ENCODE assay signal across 9 cellular contexts in genomic region chr22:30178180-30179126, GRCh38.
DNase-seq lines count a peak whose midpoint lies in the region; ATAC-seq lines count a peak whose summit lies in the region.
"Had no signal": no experiment of that assay in that cellular context is flagged by ENCODE, and none has a peak within 500 bp of the region (broad histone marks: within the 10 kb centered on the region; RNA-seq: fewer than 3 reads in every experiment).

No MANE protein-coding gene starts in this region.

- peak overlapping the region in 6 of 7 donors; percentile 49 to 93 (median 70) for H3K27ac Mint-ChIP-seq in CD4-positive, alpha-beta memory T cell
- H3K27ac Mint-ChIP-seq in activated naive CD8-positive, alpha-beta T cell treated with anti-CD3 and anti-CD28 coated beads, Interleukin-2, amount 10 ng/mL, durations not matched to agents 7 days and 5 days: peak overlapping the region; percentile 93
- H3K27ac Mint-ChIP-seq: nephron had no signal

- CTCF ChIA-PET in CD4-positive, alpha-beta memory T cell (lab: Charles Lee; ENCODE audit: partially characterized antibody): interaction anchor here (0.7 to 2.1 kb wide), 13 partner anchors 10 to 248 kb away, joined by 3 to 8 read pairs (median 4); no protein-coding TSS in a partner anchor

- no peaks in the 10 kb centered on the region for H3K27me3 Mint-ChIP-seq in CD4-positive, alpha-beta memory T cell
- no peaks in the 10 kb centered on the region for H3K27me3 Mint-ChIP-seq in activated naive CD8-positive, alpha-beta T cell treated with anti-CD3 and anti-CD28 coated beads, Interleukin-2, amount 10 ng/mL, durations not matched to agents 7 days and 5 days

- POLR2A ChIA-PET in CD4-positive, alpha-beta memory T cell (lab: Charles Lee; ENCODE audit: partially characterized antibody): interaction anchor here (0.8 to 1.4 kb wide), 5 partner anchors 10 to 111 kb away, joined by 3 read pairs; partner anchors contain the start of genes CASTOR1 and OSM
- POLR2A ChIA-PET in activated naive CD8-positive, alpha-beta T cell treated with anti-CD3 and anti-CD28 coated beads, Interleukin-2, amount 10 ng/mL, durations not matched to agents 7 days and 5 days (lab: Charles Lee): interaction anchor here (0.7 to 4.8 kb wide), 15 partner anchors 7 to 89 kb away, joined by 3 to 140 read pairs (median 5); partner anchors contain the start of genes LIF and OSM

- peaks cover 43% of the 10 kb centered on the region for H3K4me1 ChIP-seq in CD4-positive, alpha-beta memory T cell (ENCODE audit: insufficient read depth, low read length)

- H3K36me3 Mint-ChIP-seq in CD4-positive, alpha-beta memory T cell: no peaks in the 10 kb centered on the region
- H3K36me3 Mint-ChIP-seq in activated naive CD8-positive, alpha-beta T cell treated with anti-CD3 and anti-CD28 coated beads, Interleukin-2, amount 10 ng/mL, durations not matched to agents 7 days and 5 days: peaks cover 2% of the 10 kb centered on the region

- H3K36me3 ChIP-seq in CD4-positive, alpha-beta memory T cell (ENCODE audit: insufficient read depth, low read length): no peaks in the 10 kb centered on the region

- intact Hi-C loops in CD4-positive, alpha-beta memory T cell (cut with micrococcal nuclease): no loop called here

- no peaks in the 10 kb centered on the region for H3K9me3 ChIP-seq in CD4-positive, alpha-beta memory T cell (ENCODE audit: control insufficient read depth in 1 of 2, low read length in 2 of 2)

- H3K27me3 ChIP-seq in CD4-positive, alpha-beta memory T cell (ENCODE audit: insufficient read depth, low read length): no peaks in the 10 kb centered on the region

- peak; percentile 74 for ATAC-seq in activated naive CD8-positive, alpha-beta T cell treated with anti-CD3 and anti-CD28 coated beads, Interleukin-2, amount 10 ng/mL, durations not matched to agents 7 days and 5 days (ENCODE audit: low read depth)
- ATAC-seq in HG02678 (IDR thresholded peaks at IDR 0.05; ENCODE audit: unreplicated experiment) (no peak), GM18868 (IDR thresholded peaks at IDR 0.05; ENCODE audit: unreplicated experiment) (no peak)

- H3K27ac ChIP-seq in CD4-positive, alpha-beta memory T cell (ENCODE audit: low read depth, low read length): peak overlapping the region; percentile 12

- peak overlapping the region in 6 of 8 donors; percentile 22 to 61 (median 49) for H3K4me3 Mint-ChIP-seq in CD4-positive, alpha-beta memory T cell
- H3K4me3 Mint-ChIP-seq in activated naive CD8-positive, alpha-beta T cell treated with anti-CD3 and anti-CD28 coated beads, Interleukin-2, amount 10 ng/mL, durations not matched to agents 7 days and 5 days: peak overlapping the region; percentile 61
- H3K4me3 Mint-ChIP-seq: nephron had no signal

- H3K4me3 ChIP-seq in CD4-positive, alpha-beta memory T cell (ENCODE audit: low read length in 2 of 2): no peak overlapping the region

- peaks cover 21 to 49% (median 38%) of the 10 kb centered on the region in 4 donors for H3K4me1 Mint-ChIP-seq in CD4-positive, alpha-beta memory T cell
- peaks cover 78% of the 10 kb centered on the region for H3K4me1 Mint-ChIP-seq in activated naive CD8-positive, alpha-beta T cell treated with anti-CD3 and anti-CD28 coated beads, Interleukin-2, amount 10 ng/mL, durations not matched to agents 7 days and 5 days

- H3K9me3 Mint-ChIP-seq in CD4-positive, alpha-beta memory T cell: no peaks in the 10 kb centered on the region
- H3K9me3 Mint-ChIP-seq in activated naive CD8-positive, alpha-beta T cell treated with anti-CD3 and anti-CD28 coated beads, Interleukin-2, amount 10 ng/mL, durations not matched to agents 7 days and 5 days: peaks cover 1% of the 10 kb centered on the region
- H3K9me3 Mint-ChIP-seq: nephron had no signal

- peak; percentile 14 to 52 (median 27) for DNase-seq in CD4-positive, alpha-beta memory T cell
- DNase-seq in SW480 (ENCODE audit: low spot score): peak; percentile 3
- DNase-seq in activated naive CD8-positive, alpha-beta T cell treated with anti-CD3 and anti-CD28 coated beads, Interleukin-2, amount 10 ng/mL, durations not matched to agents 7 days and 5 days: peak; percentile 48
- peak; percentile 43 to 54 for DNase-seq in stimulated activated CD4-positive, alpha-beta T cell treated with anti-CD3 and anti-CD28 coated beads, Interleukin-12 subunit alpha, Interleukin-12 subunit beta, amount 100 ng/mL, for 24 hours (ENCODE audit: low read depth in 2 of 2)
- no peak for DNase-seq in H4 (ENCODE audit: low spot score)
- DNase-seq in NCI-H2227 (lab: John Stamatoyannopoulos, UW; ENCODE audit: unreplicated experiment): no peak

Comparison
In these comparisons a context has a peak if more than half of its experiments do, and no peak if none do; other contexts are left out.
1. DNase-seq: peak in CD4-positive, alpha-beta memory T cell (5 of 5), SW480 (single experiment), activated naive CD8-positive, alpha-beta T cell treated with anti-CD3 and anti-CD28 coated beads, Interleukin-2, amount 10 ng/mL, durations not matched to agents 7 days and 5 days (single experiment) and stimulated activated CD4-positive, alpha-beta T cell treated with anti-CD3 and anti-CD28 coated beads, Interleukin-12 subunit alpha, Interleukin-12 subunit beta, amount 100 ng/mL, for 24 hours (2 of 2); none in H4 (single experiment) and NCI-H2227 (single experiment).